8 cellular contexts compared by ENCODE assay signal in genomic region chr7:6447589-6448210, GRCh38.
DNase-seq lines count a peak whose midpoint lies in the region; ATAC-seq and TF ChIP-seq lines count a peak whose summit lies in the region.

A gene with protein sequence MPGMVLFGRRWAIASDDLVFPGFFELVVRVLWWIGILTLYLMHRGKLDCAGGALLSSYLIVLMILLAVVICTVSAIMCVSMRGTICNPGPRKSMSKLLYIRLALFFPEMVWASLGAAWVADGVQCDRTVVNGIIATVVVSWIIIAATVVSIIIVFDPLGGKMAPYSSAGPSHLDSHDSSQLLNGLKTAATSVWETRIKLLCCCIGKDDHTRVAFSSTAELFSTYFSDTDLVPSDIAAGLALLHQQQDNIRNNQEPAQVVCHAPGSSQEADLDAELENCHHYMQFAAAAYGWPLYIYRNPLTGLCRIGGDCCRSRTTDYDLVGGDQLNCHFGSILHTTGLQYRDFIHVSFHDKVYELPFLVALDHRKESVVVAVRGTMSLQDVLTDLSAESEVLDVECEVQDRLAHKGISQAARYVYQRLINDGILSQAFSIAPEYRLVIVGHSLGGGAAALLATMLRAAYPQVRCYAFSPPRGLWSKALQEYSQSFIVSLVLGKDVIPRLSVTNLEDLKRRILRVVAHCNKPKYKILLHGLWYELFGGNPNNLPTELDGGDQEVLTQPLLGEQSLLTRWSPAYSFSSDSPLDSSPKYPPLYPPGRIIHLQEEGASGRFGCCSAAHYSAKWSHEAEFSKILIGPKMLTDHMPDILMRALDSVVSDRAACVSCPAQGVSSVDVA (minus strand): TSS chr7:6447954. CDS start chr7:6447842, 112 bp downstream.

- H3K36me3 Mint-ChIP-seq in activated naive CD4-positive, alpha-beta T cell treated with anti-CD3 and anti-CD28 coated beads, Interleukin-2, amount 50 U/mL, for 24 hours, result peaks cover 6% of the 10 kb centered on the region

- DNase-seq in NCI-H1092 treated with DMSO at 0.1 percent for 48 hours (lab: John Stamatoyannopoulos, UW), result peak; percentile 94
- DNase-seq in globus pallidus (ENCODE audit: low spot score), result peak; percentile 84
- DNase-seq in nucleus accumbens (lab: John Stamatoyannopoulos, UW), result peak in 52 of 56 donors; percentile 39 to 92 (median 83)
- peak; percentile 95 for DNase-seq in superior temporal gyrus (ENCODE audit: extremely low spot score)

- H3K4me3 ChIP-seq in GM08714 (ENCODE audit: low read length), result peak within 1 kb of the TSS; percentile 93

- ATAC-seq in HG02623 (IDR thresholded peaks at IDR 0.05; ENCODE audit: unreplicated experiment), result peak; percentile 80
- peak; percentile 77 for ATAC-seq in SK-N-SH treated with all-trans-retinoic acid at 6 μM for 48 hours

- no peaks in the 10 kb centered on the region for H3K9me3 Mint-ChIP-seq in activated naive CD4-positive, alpha-beta T cell treated with anti-CD3 and anti-CD28 coated beads, Interleukin-2, amount 50 U/mL, for 24 hours

- H3K4me1 Mint-ChIP-seq in activated naive CD4-positive, alpha-beta T cell treated with anti-CD3 and anti-CD28 coated beads, Interleukin-2, amount 50 U/mL, for 24 hours, result peaks cover 38% of the 10 kb centered on the region

- H3K27me3 Mint-ChIP-seq in activated naive CD4-positive, alpha-beta T cell treated with anti-CD3 and anti-CD28 coated beads, Interleukin-2, amount 50 U/mL, for 24 hours, result no peaks in the 10 kb centered on the region

- H3K4me3 Mint-ChIP-seq in activated naive CD4-positive, alpha-beta T cell treated with anti-CD3 and anti-CD28 coated beads, Interleukin-2, amount 50 U/mL, for 24 hours, result peak within 1 kb of the TSS; percentile 96

- peak within 1 kb of the TSS; percentile 96 for H3K27ac Mint-ChIP-seq in activated naive CD4-positive, alpha-beta T cell treated with anti-CD3 and anti-CD28 coated beads, Interleukin-2, amount 50 U/mL, for 24 hours

TF ChIP-seq in SK-N-SH treated with all-trans-retinoic acid at 6 μM for 48 hours, 23 proteins besides CTCF, POLR2A, EP300 and RAD21:
- TF ChIP-seq, protein P1, sequence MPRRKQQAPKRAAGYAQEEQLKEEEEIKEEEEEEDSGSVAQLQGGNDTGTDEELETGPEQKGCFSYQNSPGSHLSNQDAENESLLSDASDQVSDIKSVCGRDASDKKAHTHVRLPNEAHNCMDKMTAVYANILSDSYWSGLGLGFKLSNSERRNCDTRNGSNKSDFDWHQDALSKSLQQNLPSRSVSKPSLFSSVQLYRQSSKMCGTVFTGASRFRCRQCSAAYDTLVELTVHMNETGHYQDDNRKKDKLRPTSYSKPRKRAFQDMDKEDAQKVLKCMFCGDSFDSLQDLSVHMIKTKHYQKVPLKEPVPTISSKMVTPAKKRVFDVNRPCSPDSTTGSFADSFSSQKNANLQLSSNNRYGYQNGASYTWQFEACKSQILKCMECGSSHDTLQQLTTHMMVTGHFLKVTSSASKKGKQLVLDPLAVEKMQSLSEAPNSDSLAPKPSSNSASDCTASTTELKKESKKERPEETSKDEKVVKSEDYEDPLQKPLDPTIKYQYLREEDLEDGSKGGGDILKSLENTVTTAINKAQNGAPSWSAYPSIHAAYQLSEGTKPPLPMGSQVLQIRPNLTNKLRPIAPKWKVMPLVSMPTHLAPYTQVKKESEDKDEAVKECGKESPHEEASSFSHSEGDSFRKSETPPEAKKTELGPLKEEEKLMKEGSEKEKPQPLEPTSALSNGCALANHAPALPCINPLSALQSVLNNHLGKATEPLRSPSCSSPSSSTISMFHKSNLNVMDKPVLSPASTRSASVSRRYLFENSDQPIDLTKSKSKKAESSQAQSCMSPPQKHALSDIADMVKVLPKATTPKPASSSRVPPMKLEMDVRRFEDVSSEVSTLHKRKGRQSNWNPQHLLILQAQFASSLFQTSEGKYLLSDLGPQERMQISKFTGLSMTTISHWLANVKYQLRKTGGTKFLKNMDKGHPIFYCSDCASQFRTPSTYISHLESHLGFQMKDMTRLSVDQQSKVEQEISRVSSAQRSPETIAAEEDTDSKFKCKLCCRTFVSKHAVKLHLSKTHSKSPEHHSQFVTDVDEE (CRISPR knock-in tag; IDR thresholded peaks at IDR 0.05), result no peak
- TF ChIP-seq, protein P2, sequence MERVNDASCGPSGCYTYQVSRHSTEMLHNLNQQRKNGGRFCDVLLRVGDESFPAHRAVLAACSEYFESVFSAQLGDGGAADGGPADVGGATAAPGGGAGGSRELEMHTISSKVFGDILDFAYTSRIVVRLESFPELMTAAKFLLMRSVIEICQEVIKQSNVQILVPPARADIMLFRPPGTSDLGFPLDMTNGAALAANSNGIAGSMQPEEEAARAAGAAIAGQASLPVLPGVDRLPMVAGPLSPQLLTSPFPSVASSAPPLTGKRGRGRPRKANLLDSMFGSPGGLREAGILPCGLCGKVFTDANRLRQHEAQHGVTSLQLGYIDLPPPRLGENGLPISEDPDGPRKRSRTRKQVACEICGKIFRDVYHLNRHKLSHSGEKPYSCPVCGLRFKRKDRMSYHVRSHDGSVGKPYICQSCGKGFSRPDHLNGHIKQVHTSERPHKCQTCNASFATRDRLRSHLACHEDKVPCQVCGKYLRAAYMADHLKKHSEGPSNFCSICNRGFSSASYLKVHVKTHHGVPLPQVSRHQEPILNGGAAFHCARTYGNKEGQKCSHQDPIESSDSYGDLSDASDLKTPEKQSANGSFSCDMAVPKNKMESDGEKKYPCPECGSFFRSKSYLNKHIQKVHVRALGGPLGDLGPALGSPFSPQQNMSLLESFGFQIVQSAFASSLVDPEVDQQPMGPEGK (CRISPR knock-in tag; IDR thresholded peaks at IDR 0.05; ENCODE audit: borderline replicate concordance), result no peak
- TF ChIP-seq PPARA (CRISPR knock-in tag; IDR thresholded peaks at IDR 0.05; ENCODE audit: borderline replicate concordance) (no peak), TCF4 (CRISPR knock-in tag; IDR thresholded peaks at IDR 0.05; ENCODE audit: borderline replicate concordance) (no peak), BACH2 (CRISPR knock-in tag; IDR thresholded peaks at IDR 0.05; ENCODE audit: borderline replicate concordance) (no peak), ZNF8 (CRISPR knock-in tag; IDR thresholded peaks at IDR 0.05) (no peak), ZFP3 (CRISPR knock-in tag; IDR thresholded peaks at IDR 0.05) (no peak), RARB (CRISPR knock-in tag; IDR thresholded peaks at IDR 0.05) (no peak), ZNF70 (CRISPR knock-in tag; IDR thresholded peaks at IDR 0.05) (no peak), ZFP30 (CRISPR knock-in tag; IDR thresholded peaks at IDR 0.05) (no peak), CREB5 (CRISPR knock-in tag; IDR thresholded peaks at IDR 0.05; ENCODE audit: low read depth) (no peak), ZNF565 (CRISPR knock-in tag; conservative IDR thresholded peaks at IDR 0.05; ENCODE audit: low read depth) (no peak), ARNTL (CRISPR knock-in tag; IDR thresholded peaks at IDR 0.05; ENCODE audit: borderline replicate concordance, low read depth) (no peak), SNAI2 (CRISPR knock-in tag; IDR thresholded peaks at IDR 0.05) (no peak), ESRRG (CRISPR knock-in tag; IDR thresholded peaks at IDR 0.05) (no peak)
- TF ChIP-seq, protein P3, sequence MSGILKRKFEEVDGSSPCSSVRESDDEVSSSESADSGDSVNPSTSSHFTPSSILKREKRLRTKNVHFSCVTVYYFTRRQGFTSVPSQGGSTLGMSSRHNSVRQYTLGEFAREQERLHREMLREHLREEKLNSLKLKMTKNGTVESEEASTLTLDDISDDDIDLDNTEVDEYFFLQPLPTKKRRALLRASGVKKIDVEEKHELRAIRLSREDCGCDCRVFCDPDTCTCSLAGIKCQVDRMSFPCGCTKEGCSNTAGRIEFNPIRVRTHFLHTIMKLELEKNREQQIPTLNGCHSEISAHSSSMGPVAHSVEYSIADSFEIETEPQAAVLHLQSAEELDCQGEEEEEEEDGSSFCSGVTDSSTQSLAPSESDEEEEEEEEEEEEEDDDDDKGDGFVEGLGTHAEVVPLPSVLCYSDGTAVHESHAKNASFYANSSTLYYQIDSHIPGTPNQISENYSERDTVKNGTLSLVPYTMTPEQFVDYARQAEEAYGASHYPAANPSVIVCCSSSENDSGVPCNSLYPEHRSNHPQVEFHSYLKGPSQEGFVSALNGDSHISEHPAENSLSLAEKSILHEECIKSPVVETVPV (CRISPR knock-in tag; IDR thresholded peaks at IDR 0.05), result no peak
- TF ChIP-seq, protein P4, sequence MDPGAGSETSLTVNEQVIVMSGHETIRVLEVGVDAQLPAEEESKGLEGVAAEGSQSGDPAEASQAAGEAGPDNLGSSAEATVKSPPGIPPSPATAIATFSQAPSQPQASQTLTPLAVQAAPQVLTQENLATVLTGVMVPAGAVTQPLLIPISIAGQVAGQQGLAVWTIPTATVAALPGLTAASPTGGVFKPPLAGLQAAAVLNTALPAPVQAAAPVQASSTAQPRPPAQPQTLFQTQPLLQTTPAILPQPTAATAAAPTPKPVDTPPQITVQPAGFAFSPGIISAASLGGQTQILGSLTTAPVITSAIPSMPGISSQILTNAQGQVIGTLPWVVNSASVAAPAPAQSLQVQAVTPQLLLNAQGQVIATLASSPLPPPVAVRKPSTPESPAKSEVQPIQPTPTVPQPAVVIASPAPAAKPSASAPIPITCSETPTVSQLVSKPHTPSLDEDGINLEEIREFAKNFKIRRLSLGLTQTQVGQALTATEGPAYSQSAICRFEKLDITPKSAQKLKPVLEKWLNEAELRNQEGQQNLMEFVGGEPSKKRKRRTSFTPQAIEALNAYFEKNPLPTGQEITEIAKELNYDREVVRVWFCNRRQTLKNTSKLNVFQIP (CRISPR knock-in tag; IDR thresholded peaks at IDR 0.05; ENCODE audit: borderline replicate concordance, low read depth), result no peak

Comparison
In these comparisons a context has a peak if more than half of its experiments do, and no peak if none do; other contexts are left out.
1. Peak in every context shown above with its lines: DNase-seq, ATAC-seq and H3K4me3 ChIP-seq.